8 cellular contexts compared by ENCODE assay signal in the genomic region with DNA sequence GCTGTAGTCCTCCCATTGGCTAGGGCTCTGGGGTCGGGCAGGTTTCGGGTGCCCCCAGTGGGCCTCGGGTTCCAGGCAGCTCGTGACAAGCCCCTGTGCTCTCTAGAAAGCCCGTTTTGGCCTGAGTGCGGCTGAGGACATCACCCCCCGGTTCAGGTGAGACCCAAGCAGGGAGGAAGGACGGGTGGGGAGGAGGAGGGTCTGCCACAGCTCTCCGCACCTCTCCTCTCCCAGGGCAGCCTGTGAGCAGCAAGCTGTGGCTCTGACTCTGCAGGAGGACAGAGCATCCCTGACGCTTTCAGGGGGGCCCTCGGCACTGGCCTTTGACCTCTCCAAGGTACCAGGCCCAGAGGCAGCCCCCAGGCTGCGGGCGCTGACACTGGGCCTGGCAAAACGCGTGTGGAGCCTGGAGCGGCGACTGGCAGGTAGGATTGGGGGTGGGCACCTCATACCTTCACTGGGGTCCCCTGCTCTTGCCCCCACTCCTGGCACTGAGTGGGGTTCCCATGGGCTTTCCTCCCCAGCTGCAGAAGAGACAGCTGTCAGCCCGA. TPM values are rescaled to one million over a fixed set of nuclear protein-coding genes. Genes with fewer than 3 reads are reported as not detected.
DNase-seq lines count a peak whose midpoint lies in the region; ATAC-seq and TF ChIP-seq lines count a peak whose summit lies in the region.

No MANE protein-coding gene starts in this region.

- H4K91ac ChIP-seq in IMR-90 (ENCODE audit: insufficient read depth, low read depth, low read length) = peak overlapping the region; percentile 26; the same call in 1 of the 2 replicates

- H2AFZ ChIP-seq in IMR-90 (replicated peaks; ENCODE audit: low read length, poor library complexity) = peak overlapping the region; percentile 93

- H2AK9ac ChIP-seq in IMR-90 (replicated peaks; ENCODE audit: low read depth, low read length, poor library complexity) = peak overlapping the region; percentile 95

- peaks cover 0 to 19% (median 8%) of the 10 kb centered on the region in 11 experiments; a peak in 10 of 22 replicates for H3K36me3 ChIP-seq in BLaER1 treated with 17β-estradiol and CSF1 and Interleukin-3, amounts not matched to agents 10 nM and 100 nM
- peaks cover 5% of the 10 kb centered on the region; the same call in 1 of the 2 replicates for H3K36me3 ChIP-seq in IMR-90 (ENCODE audit: control insufficient read depth, insufficient read depth, low read length)

- in situ Hi-C loops in IMR-90 (cut with MboI; ENCODE audit: low sequenced_read_pairs) = no loop called here

- H3K4me1 Mint-ChIP-seq in nephron progenitor cell = peaks cover 28% of the 10 kb centered on the region

- peak overlapping the region in 1 of 2 experiments; percentile 88; a peak in 3 of 4 replicates for H4K8ac ChIP-seq in IMR-90 (ENCODE audit: low read depth in 2 of 2, low read length in 2 of 2)

- no peak overlapping the region for H2BK15ac ChIP-seq in IMR-90 (ENCODE audit: low read depth, low read length)

- H3K4me1 ChIP-seq in BLaER1 treated with 17β-estradiol and CSF1 and Interleukin-3, amounts not matched to agents 10 nM and 100 nM = peaks cover 39 to 59% (median 50%) of the 10 kb centered on the region in 10 experiments
- H3K4me1 ChIP-seq in IMR-90 (ENCODE audit: control insufficient read depth, insufficient read depth, low read length) = peaks cover 18% of the 10 kb centered on the region

- H3K4ac ChIP-seq in IMR-90 (ENCODE audit: low read depth, low read length) = peak overlapping the region; percentile 77

- TF ChIP-seq POLR2A in IMR-90 (IDR thresholded peaks at IDR 0.05; ENCODE audit: low read depth, low read length) = no peak

- WGBS in IMR-90 (ENCODE audit: extremely low coverage in 2 of 2, insufficient read length in 1 of 2), 2 experiments = no CpG with 5 or more reads among the region's 18 CpGs

- dilution Hi-C loops in IMR-90 (cut with HindIII; ENCODE audit: low sequenced_read_pairs, unreplicated experiment) = no loop called here

- peaks cover 0 to 12% (median under 1%) of the 10 kb centered on the region in 11 experiments; a peak in 6 of 22 replicates for H3K27me3 ChIP-seq in BLaER1 treated with 17β-estradiol and CSF1 and Interleukin-3, amounts not matched to agents 10 nM and 100 nM
- H3K27me3 ChIP-seq in IMR-90 (ENCODE audit: control insufficient read depth, insufficient read depth, low read length) = peaks cover 10% of the 10 kb centered on the region

- peaks cover 3% of the 10 kb centered on the region; the same call in 1 of the 2 replicates for H3K9me1 ChIP-seq in IMR-90 (ENCODE audit: insufficient read depth, low read length)

- H4K20me1 ChIP-seq in BLaER1 treated with 17β-estradiol and CSF1 and Interleukin-3, amounts not matched to agents 10 nM and 100 nM = peaks cover 0 to 32% (median 11%) of the 10 kb centered on the region in 11 experiments; a peak in 14 of 22 replicates
- no peaks in the 10 kb centered on the region; the same call in 1 of the 2 replicates for H4K20me1 ChIP-seq in IMR-90 (ENCODE audit: insufficient read depth, low read length)

- H3K9me3 Mint-ChIP-seq in nephron progenitor cell = peaks cover 18% of the 10 kb centered on the region

- H3K4me3 ChIP-seq in BLaER1 treated with 17β-estradiol and CSF1 and Interleukin-3, amounts not matched to agents 10 nM and 100 nM = peak overlapping the region; percentile 64 to 88 (median 81)
- H3K4me3 ChIP-seq in IMR-90 (ENCODE audit: insufficient read depth, low read depth, low read length) (peak overlapping the region; percentile 51), coronary artery (peak overlapping the region; percentile 99)

- H3K4me3 Mint-ChIP-seq in nephron progenitor cell = peak overlapping the region; percentile 80

- H3K36me3 Mint-ChIP-seq in nephron progenitor cell (ENCODE audit: low read depth) = no peaks in the 10 kb centered on the region

- BruUV-seq in IMR-90 (replicated peaks; lab: Mats Ljungman, UMichigan) = no TSS peak

- POLR2A ChIA-PET in IMR-90 (lab: Charles Lee; ENCODE audit: unreplicated experiment) = no interaction called here

- H2BK120ac ChIP-seq in IMR-90 (ENCODE audit: low read depth, low read length) = 0 out of 2 replicates have a peak overlapping the region, but pooled peaks have one; percentile 30

- CTCF ChIA-PET in IMR-90 (lab: Yijun Ruan, JAX) = interaction anchor here (1.6 kb wide), 1 partner anchor 36 kb away, joined by 7 read pairs; no protein-coding TSS in a partner anchor

- H3K14ac ChIP-seq in IMR-90 (replicated peaks; ENCODE audit: low read depth, low read length) = peak overlapping the region; percentile 66

- peak overlapping the region; percentile 96 to 100 (median 99) for H3K4me2 ChIP-seq in BLaER1 treated with 17β-estradiol and CSF1 and Interleukin-3, amounts not matched to agents 10 nM and 100 nM
- H3K4me2 ChIP-seq in IMR-90 (ENCODE audit: low read depth, low read length) = peak overlapping the region; percentile 66

- H3K18ac ChIP-seq in IMR-90 (ENCODE audit: low read depth, low read length) = no peak overlapping the region

- H3K79me1 ChIP-seq in IMR-90 (ENCODE audit: low read depth in 1 of 2, low read length in 2 of 2) = peaks cover 6 to 16% of the 10 kb centered on the region in 2 experiments; a peak in 3 of 4 replicates

- H3K27me3 Mint-ChIP-seq in nephron progenitor cell (ENCODE audit: low read depth, poor library complexity) = peaks cover 27% of the 10 kb centered on the region

- TF ChIP-seq RAD21 in IMR-90 (IDR thresholded peaks at IDR 0.05; ENCODE audit: low read length) = no peak

- DNase-seq in IMR-90 (no peak), coronary artery (ENCODE audit: low spot score) (no peak), nephron progenitor cell (no peak), cerebellum (ENCODE audit: low spot score) (no peak), medulla oblongata (ENCODE audit: extremely low spot score) (no peak)
- DNase-seq in stimulated activated CD4-positive, alpha-beta T cell treated with anti-CD3 and anti-CD28 coated beads, Interleukin-4, amount 100 ng/mL, for 1 hour = no peak
- no peak for DNase-seq in activated CD8-positive, alpha-beta memory T cell treated with anti-CD3 and anti-CD28 coated beads, Interleukin-2, amount 50 U/mL, for 4 hours

- TF ChIP-seq CTCF in IMR-90 (conservative IDR thresholded peaks at IDR 0.05; ENCODE audit: low read depth, low read length) (no peak), coronary artery (IDR thresholded peaks at IDR 0.05) (no peak), nephron progenitor cell (IDR thresholded peaks at IDR 0.05) (no peak)

- H3K23ac ChIP-seq in IMR-90 (ENCODE audit: low read depth, low read length) = peak overlapping the region; percentile 7

- no peaks in the 10 kb centered on the region for H3K9me3 ChIP-seq in BLaER1 treated with 17β-estradiol and CSF1 and Interleukin-3, amounts not matched to agents 10 nM and 100 nM (replicated peaks in 1 of 11)
- H3K9me3 ChIP-seq in IMR-90 (ENCODE audit: control insufficient read depth, insufficient read depth, low read length) = peaks cover 6% of the 10 kb centered on the region

- no peak overlapping the region for H3K56ac ChIP-seq in IMR-90 (ENCODE audit: extremely low read depth, insufficient read depth, low read length)

- no peak for ATAC-seq in IMR-90 (ENCODE audit: low read depth)

- intact Hi-C loops in IMR-90 (cut with micrococcal nuclease) = no loop called here

- H4K5ac ChIP-seq in IMR-90 (ENCODE audit: low read depth, low read length) = no peak overlapping the region

- peak overlapping the region; percentile 80 to 90 (median 85) for H3K9ac ChIP-seq in BLaER1 treated with 17β-estradiol and CSF1 and Interleukin-3, amounts not matched to agents 10 nM and 100 nM
- peak overlapping the region; percentile 46 for H3K9ac ChIP-seq in IMR-90 (ENCODE audit: low read depth, low read length)

- H2BK20ac ChIP-seq in IMR-90 (ENCODE audit: low read depth, low read length) = no peak overlapping the region

- H2BK5ac ChIP-seq in IMR-90 (ENCODE audit: low read depth, low read length, poor library complexity, severe bottlenecking) = no peak overlapping the region

- no peak overlapping the region for H3K27ac Mint-ChIP-seq in nephron progenitor cell

- peak overlapping the region in 10 of 11 experiments; percentile 66 to 90 (median 82); a peak in 21 of 22 replicates for H3K27ac ChIP-seq in BLaER1 treated with 17β-estradiol and CSF1 and Interleukin-3, amounts not matched to agents 10 nM and 100 nM
- H3K27ac ChIP-seq in IMR-90 (ENCODE audit: insufficient read depth, low read length) (peak overlapping the region; percentile 67; the same call in 1 of the 2 replicates), coronary artery (peak overlapping the region in 1 of 2 donors; percentile 89)

- H2AK5ac ChIP-seq in IMR-90 (ENCODE audit: low read depth, low read length) = peak overlapping the region; percentile 93

TF ChIP-seq in IMR-90, 13 proteins besides CTCF, POLR2A, EP300 and RAD21 (continues in another document):
- TF ChIP-seq CEBPB (IDR thresholded peaks at IDR 0.05; ENCODE audit: low read depth, low read length) (no peak), MXI1 (IDR thresholded peaks at IDR 0.05; ENCODE audit: borderline replicate concordance, low read depth, low read length) (no peak), NFE2L2 (IDR thresholded peaks at IDR 0.05; ENCODE audit: low read depth, low read length) (no peak), FOS (IDR thresholded peaks at IDR 0.05; ENCODE audit: low read depth, low read length) (no peak)

RNA-seq across cellular contexts. Expression of a gene that starts 0.7 kb away (rescaled TPM):
- 4.4 and 5.7 TPM in 2 replicates for total RNA-seq in IMR-90 (2012; rRNA removed)
- polyA plus RNA-seq in IMR-90 (2012; rRNA removed) = 24.6 and 30.2 TPM in 2 replicates
- 19.0 and 28.4 TPM in 2 replicates for polyA plus RNA-seq in IMR-90 (2012; cell fraction: cytosol; rRNA removed)
- polyA plus RNA-seq in IMR-90 (2012; cell fraction: nucleus; rRNA removed; ENCODE audit: low replicate concordance) = 79.5 and 226 TPM in 2 replicates
- total RNA-seq in cerebellum = 11.1 TPM

RNA-seq across cellular contexts. Expression of a gene that starts 3.5 kb away (rescaled TPM):
- total RNA-seq in IMR-90 (2012; rRNA removed) (0.18 and 0.28 TPM in 2 replicates), cerebellum (not detected)
- 1.7 and 2.1 TPM in 2 replicates for polyA plus RNA-seq in IMR-90 (2012; rRNA removed)
- 2.7 and 3.4 TPM in 2 replicates for polyA plus RNA-seq in IMR-90 (2012; cell fraction: cytosol; rRNA removed)
- 0.87 and 4.1 TPM in 2 replicates for polyA plus RNA-seq in IMR-90 (2012; cell fraction: nucleus; rRNA removed; ENCODE audit: low replicate concordance)

RNA-seq across cellular contexts. Expression of a gene that starts 10.1 kb away (rescaled TPM):
- not detected in 2 replicates for total RNA-seq in IMR-90 (2012; rRNA removed)
- polyA plus RNA-seq in IMR-90 (2012; rRNA removed) = 0.13 and 0.15 TPM in 2 replicates
- 0.04 TPM in 1 of 2 replicates, not detected in the other for polyA plus RNA-seq in IMR-90 (2012; cell fraction: cytosol; rRNA removed)
- 2.4 and 4.0 TPM in 2 replicates for polyA plus RNA-seq in IMR-90 (2012; cell fraction: nucleus; rRNA removed; ENCODE audit: low replicate concordance)
- total RNA-seq in cerebellum = 0.82 TPM

RNA-seq across cellular contexts. Expression of a gene that starts 15.6 kb away (rescaled TPM):
- total RNA-seq in IMR-90 (2012; rRNA removed) (not detected in 2 replicates), cerebellum (67.5 TPM)
- polyA plus RNA-seq in IMR-90 (2012; rRNA removed) = 0.87 and 1.2 TPM in 2 replicates
- polyA plus RNA-seq in IMR-90 (2012; cell fraction: cytosol; rRNA removed) = 3.1 and 4.8 TPM in 2 replicates
- 6.0 and 7.3 TPM in 2 replicates for polyA plus RNA-seq in IMR-90 (2012; cell fraction: nucleus; rRNA removed; ENCODE audit: low replicate concordance)

RNA-seq across cellular contexts. Expression of a gene that starts 35.1 kb away (rescaled TPM):
- total RNA-seq in IMR-90 (2012; rRNA removed) (3.8 and 4.4 TPM in 2 replicates), cerebellum (29.0 TPM)
- polyA plus RNA-seq in IMR-90 (2012; rRNA removed) = 46.0 and 52.3 TPM in 2 replicates
- polyA plus RNA-seq in IMR-90 (2012; cell fraction: cytosol; rRNA removed) = 11.9 and 56.9 TPM in 2 replicates
- polyA plus RNA-seq in IMR-90 (2012; cell fraction: nucleus; rRNA removed; ENCODE audit: low replicate concordance) = 194 and 536 TPM in 2 replicates
